8 cellular contexts compared by ENCODE assay signal in the genomic region with DNA sequence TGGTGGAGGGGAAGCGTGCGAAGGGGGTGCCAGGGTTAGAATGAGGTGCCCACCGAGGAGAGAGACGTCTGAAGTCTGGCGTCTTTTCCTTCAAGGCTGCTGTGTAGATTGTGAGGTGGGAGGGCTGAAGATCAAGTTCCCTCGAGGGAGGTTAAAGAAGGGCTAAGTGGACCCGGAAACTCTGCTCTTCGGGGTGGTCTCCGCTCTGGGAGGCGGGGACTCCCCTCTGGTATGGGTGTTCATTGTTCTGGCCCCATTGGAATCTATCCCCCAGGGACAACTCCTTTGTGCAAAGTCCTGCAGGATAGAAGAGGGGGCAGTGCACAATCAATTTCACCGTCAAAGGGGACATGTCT. TPM values are rescaled to one million over a fixed set of nuclear protein-coding genes. Genes with fewer than 3 reads are reported as not detected.
DNase-seq lines count a peak whose midpoint lies in the region; ATAC-seq and TF ChIP-seq lines count a peak whose summit lies in the region.

No MANE protein-coding gene starts in this region.

- H3K4me3 Mint-ChIP-seq in activated T-cell treated with anti-CD3 and anti-CD28 coated beads, Interleukin-2, amount 50 U/mL, for 24 hours: peak overlapping the region; percentile 71

- H3K27ac ChIP-seq in adrenal gland: peak overlapping the region; percentile 70 to 95 (median 87)
- H3K27ac ChIP-seq in layer of hippocampus (ENCODE audit: low read depth, low read length): peak overlapping the region; percentile 77
- H3K27ac ChIP-seq in thymus (ENCODE audit: low read depth): peak overlapping the region; percentile 10

- no peak for ATAC-seq in HG03457 (IDR thresholded peaks at IDR 0.05; ENCODE audit: unreplicated experiment)

- WGBS in adrenal gland, 4 donors: 16 to 23% (median 17%) methylated on average over 11 of the region's 11 CpGs
- 41% methylated on average over 11 of the region's 11 CpGs for WGBS in thymus

- peaks cover 29% of the 10 kb centered on the region for H3K4me1 Mint-ChIP-seq in activated T-cell treated with anti-CD3 and anti-CD28 coated beads, Interleukin-2, amount 50 U/mL, for 24 hours (ENCODE audit: low read depth)

- peaks cover 37 to 51% of the 10 kb centered on the region in 2 donors for H3K4me1 ChIP-seq in adrenal gland (replicated peaks in 1 of 2)
- H3K4me1 ChIP-seq in thymus (ENCODE audit: control insufficient read depth, insufficient read depth, low read length): peaks cover 16% of the 10 kb centered on the region

- no peak for TF ChIP-seq POLR2A in adrenal gland (IDR thresholded peaks at IDR 0.05)

- H3K4me3 ChIP-seq in adrenal gland (peak overlapping the region in 2 of 4 donors; percentile 58 to 91), thymus (ENCODE audit: low read length) (peak overlapping the region; percentile 45)

- H3K27ac Mint-ChIP-seq in activated T-cell treated with anti-CD3 and anti-CD28 coated beads, Interleukin-2, amount 50 U/mL, for 24 hours: peak overlapping the region; percentile 82

- H3K27me3 Mint-ChIP-seq in activated T-cell treated with anti-CD3 and anti-CD28 coated beads, Interleukin-2, amount 50 U/mL, for 24 hours: peaks cover 38% of the 10 kb centered on the region

- H3K9me3 ChIP-seq in adrenal gland (replicated peaks in 1 of 3): no peaks in the 10 kb centered on the region
- H3K9me3 ChIP-seq in thymus (ENCODE audit: control insufficient read depth): no peaks in the 10 kb centered on the region

- H3K9me3 Mint-ChIP-seq in activated T-cell treated with anti-CD3 and anti-CD28 coated beads, Interleukin-2, amount 50 U/mL, for 24 hours: no peaks in the 10 kb centered on the region

- peaks cover 39% of the 10 kb centered on the region for H3K36me3 Mint-ChIP-seq in activated T-cell treated with anti-CD3 and anti-CD28 coated beads, Interleukin-2, amount 50 U/mL, for 24 hours (ENCODE audit: low read depth)

- H3K36me3 ChIP-seq in adrenal gland (replicated peaks in 1 of 2): peaks cover 0 to 46% of the 10 kb centered on the region in 2 donors
- peaks cover 24% of the 10 kb centered on the region for H3K36me3 ChIP-seq in thymus (ENCODE audit: control insufficient read depth, insufficient read depth)

- H3K27me3 ChIP-seq in adrenal gland (no peaks in the 10 kb centered on the region), layer of hippocampus (ENCODE audit: control insufficient read depth, insufficient read depth, low read length) (peaks cover 2% of the 10 kb centered on the region), thymus (ENCODE audit: control insufficient read depth, insufficient read depth) (peaks cover 31% of the 10 kb centered on the region)

- no peak for TF ChIP-seq CTCF in adrenal gland (IDR thresholded peaks at IDR 0.05)

- DNase-seq in activated T-cell treated with anti-CD3 and anti-CD28 coated beads, Interleukin-2, amount 50 U/mL, for 24 hours: no peak
- DNase-seq in activated T-cell treated with anti-CD3 and anti-CD28 coated beads, Interleukin-2, amount 50 U/mL, for 1 hour: no peak
- no peak for DNase-seq in adrenal gland
- no peak for DNase-seq in cerebellum (ENCODE audit: low spot score)
- DNase-seq in stimulated activated CD4-positive, alpha-beta T cell treated with anti-CD3 and anti-CD28 coated beads, Interleukin-4, amount 100 ng/mL, for 1 hour: no peak

- intact Hi-C loops in adrenal gland (cut with DNase I): no loop called here

RNA-seq across cellular contexts. Expression of gene RAB34, which starts 0.6 kb away (rescaled TPM):
- 100 to 1,000 TPM; 121 to 332 (median 151) TPM for total RNA-seq in adrenal gland
- 100 to 1,000 TPM; 114 to 195 (median 139) TPM for polyA plus RNA-seq in adrenal gland
- 81.9 TPM for polyA plus RNA-seq in thymus
- 17.4 TPM for total RNA-seq in cerebellum

RNA-seq across cellular contexts. Expression of gene RPL23A, which starts 1.5 kb away (rescaled TPM):
- total RNA-seq in adrenal gland (1,000 to 10,000 TPM in 4 of 8 donors, 100 to 1,000 TPM in 4; 135 to 1,266 (median 856) TPM), cerebellum (170 TPM)
- polyA plus RNA-seq in adrenal gland (100 to 1,000 TPM; 523 to 901 (median 672) TPM), thymus (1,777 TPM)

RNA-seq across cellular contexts. Expression of gene PROCA1, which starts 6.6 kb away (rescaled TPM):
- total RNA-seq in adrenal gland (1 to 10 TPM in 3 of 8 donors, under 1 TPM in 4, not detected in 1; 0.61 to 3.2 (median 0.96) TPM), cerebellum (6.1 TPM)
- polyA plus RNA-seq in adrenal gland (1 to 10 TPM in 2 of 3 donors, under 1 TPM in 1; 0.75 to 8.8 (median 3.8) TPM), thymus (11.3 TPM)

RNA-seq across cellular contexts. Expression of gene TLCD1, which starts 7.7 kb away (rescaled TPM):
- total RNA-seq in adrenal gland: 10 to 100 TPM in 1 of 8 donors, 1 to 10 TPM in 6, under 1 TPM in 1; 0.52 to 12.6 (median 5.2) TPM
- 10 to 100 TPM in 1 of 3 donors, 1 to 10 TPM in 2; 3.9 to 18.8 (median 6.8) TPM for polyA plus RNA-seq in adrenal gland
- polyA plus RNA-seq in thymus: 9.2 TPM
- total RNA-seq in cerebellum: 1.5 TPM

RNA-seq across cellular contexts. Expression of gene NEK8, which starts 10.3 kb away (rescaled TPM):
- total RNA-seq in adrenal gland: 10 to 100 TPM in 1 of 8 donors, 1 to 10 TPM in 6, under 1 TPM in 1; 0.54 to 11.9 (median 5.4) TPM
- 10 to 100 TPM in 1 of 3 donors, 1 to 10 TPM in 2; 6.0 to 10.8 (median 6.6) TPM for polyA plus RNA-seq in adrenal gland
- polyA plus RNA-seq in thymus: 5.1 TPM
- 2.2 TPM for total RNA-seq in cerebellum

Comparison
In these comparisons a context has a peak if more than half of its experiments do, and no peak if none do; other contexts are left out.
1. H3K27ac ChIP-seq: peak in every context shown above with its lines; median percentile 87 in adrenal gland; 77 in layer of hippocampus; 10 in thymus.